Comparison of ENCODE assay signal across 8 cellular contexts in genomic region chr11:35662061-35662648, GRCh38. TPM values are rescaled to one million over a fixed set of nuclear protein-coding genes. Genes with fewer than 3 reads are reported as not detected.
DNase-seq lines count a peak whose midpoint lies in the region; ATAC-seq and TF ChIP-seq lines count a peak whose summit lies in the region.

No MANE protein-coding gene starts in this region.

- peak; percentile 40 for ATAC-seq in GM21825 (IDR thresholded peaks at IDR 0.05; ENCODE audit: unreplicated experiment)
- peak; percentile 27 to 31 for ATAC-seq in activated T-cell treated with anti-CD3 and anti-CD28 coated beads, Interleukin-2, amount 50 U/mL, for 4 hours

- H3K27ac Mint-ChIP-seq in osteocyte (ENCODE audit: unreplicated experiment) = peak overlapping the region; percentile 99

- H3K4me1 Mint-ChIP-seq in activated T-cell treated with anti-CD3 and anti-CD28 coated beads, Interleukin-2, amount 50 U/mL, for 4 hours (ENCODE audit: low read depth) = peaks cover 47% of the 10 kb centered on the region
- H3K4me1 Mint-ChIP-seq in osteocyte (ENCODE audit: unreplicated experiment) = peaks cover 38% of the 10 kb centered on the region

- DNase-seq in NOMO-1 (lab: John Stamatoyannopoulos, UW; ENCODE audit: unreplicated experiment in 2 of 2) (peak; percentile 48 to 67), NOMO-1 treated with dmso at 0.1 percent for 144 hours (lab: John Stamatoyannopoulos, UW; ENCODE audit: unreplicated experiment) (no peak), LNCaP clone FGC (ENCODE audit: low read depth) (peak; percentile 49), foreskin melanocyte (peak; percentile 21), osteocyte (ENCODE audit: extremely low spot score, unreplicated experiment) (no peak)
- DNase-seq in activated T-cell treated with anti-CD3 and anti-CD28 coated beads, Interleukin-2, amount 50 U/mL, for 4 hours = no peak
- DNase-seq in NK-92 treated with Interleukin-12 subunit alpha and Interleukin-12 subunit beta, amount 100 ng/mL, for 24 hours (lab: John Stamatoyannopoulos, UW) = no peak

- peak overlapping the region; percentile 91 for H3K4me3 Mint-ChIP-seq in activated T-cell treated with anti-CD3 and anti-CD28 coated beads, Interleukin-2, amount 50 U/mL, for 4 hours
- peak overlapping the region; percentile 94 for H3K4me3 Mint-ChIP-seq in osteocyte (ENCODE audit: unreplicated experiment)

- TF ChIP-seq CTCF in LNCaP clone FGC (IDR thresholded peaks at IDR 0.05; ENCODE audit: control insufficient read depth, extremely low read depth, insufficient read depth) (no peak), osteocyte (IDR thresholded peaks at IDR 0.05) (no peak)

- peaks cover 7% of the 10 kb centered on the region for H3K27me3 Mint-ChIP-seq in activated T-cell treated with anti-CD3 and anti-CD28 coated beads, Interleukin-2, amount 50 U/mL, for 4 hours (ENCODE audit: low read depth)
- no peaks in the 10 kb centered on the region for H3K27me3 Mint-ChIP-seq in osteocyte (ENCODE audit: unreplicated experiment)

- peaks cover 26% of the 10 kb centered on the region for H3K36me3 Mint-ChIP-seq in activated T-cell treated with anti-CD3 and anti-CD28 coated beads, Interleukin-2, amount 50 U/mL, for 4 hours (ENCODE audit: insufficient read depth)
- H3K36me3 Mint-ChIP-seq in osteocyte (ENCODE audit: unreplicated experiment) = peaks cover 30% of the 10 kb centered on the region

- peak overlapping the region; percentile 73 for H3K4me3 ChIP-seq in LNCaP clone FGC (ENCODE audit: low read depth, low read length)

- peaks cover 31% of the 10 kb centered on the region for H3K9me3 Mint-ChIP-seq in activated T-cell treated with anti-CD3 and anti-CD28 coated beads, Interleukin-2, amount 50 U/mL, for 4 hours
- H3K9me3 Mint-ChIP-seq in osteocyte (ENCODE audit: unreplicated experiment) = peaks cover 28% of the 10 kb centered on the region

RNA-seq across cellular contexts. Expression of gene TRIM44, which starts 0.4 kb away (rescaled TPM):
- 10 to 100 TPM; 38.6 to 48.5 (median 45.3) TPM for total RNA-seq in activated T-cell treated with anti-CD3 and anti-CD28 coated beads, Interleukin-2, amount 50 U/mL, for 4 hours
- total RNA-seq in osteocyte = 73.5 and 79.9 TPM in 2 replicates

RNA-seq across cellular contexts. Expression of gene FJX1, which starts 43.9 kb away (rescaled TPM):
- 1 to 10 TPM; 1.5 to 2.7 (median 1.6) TPM for total RNA-seq in activated T-cell treated with anti-CD3 and anti-CD28 coated beads, Interleukin-2, amount 50 U/mL, for 4 hours
- 20.2 and 21.6 TPM in 2 replicates for total RNA-seq in osteocyte

Comparison
In these comparisons a context has a peak if more than half of its experiments do, and no peak if none do; other contexts are left out.
1. DNase-seq: peak in NOMO-1 (2 of 2), LNCaP clone FGC (single experiment) and foreskin melanocyte (single experiment); none in NOMO-1 treated with dmso at 0.1 percent for 144 hours (single experiment), activated T-cell treated with anti-CD3 and anti-CD28 coated beads, Interleukin-2, amount 50 U/mL, for 4 hours (single experiment), osteocyte (single experiment) and NK-92 treated with Interleukin-12 subunit alpha and Interleukin-12 subunit beta, amount 100 ng/mL, for 24 hours (single experiment).